In the genomic region with DNA sequence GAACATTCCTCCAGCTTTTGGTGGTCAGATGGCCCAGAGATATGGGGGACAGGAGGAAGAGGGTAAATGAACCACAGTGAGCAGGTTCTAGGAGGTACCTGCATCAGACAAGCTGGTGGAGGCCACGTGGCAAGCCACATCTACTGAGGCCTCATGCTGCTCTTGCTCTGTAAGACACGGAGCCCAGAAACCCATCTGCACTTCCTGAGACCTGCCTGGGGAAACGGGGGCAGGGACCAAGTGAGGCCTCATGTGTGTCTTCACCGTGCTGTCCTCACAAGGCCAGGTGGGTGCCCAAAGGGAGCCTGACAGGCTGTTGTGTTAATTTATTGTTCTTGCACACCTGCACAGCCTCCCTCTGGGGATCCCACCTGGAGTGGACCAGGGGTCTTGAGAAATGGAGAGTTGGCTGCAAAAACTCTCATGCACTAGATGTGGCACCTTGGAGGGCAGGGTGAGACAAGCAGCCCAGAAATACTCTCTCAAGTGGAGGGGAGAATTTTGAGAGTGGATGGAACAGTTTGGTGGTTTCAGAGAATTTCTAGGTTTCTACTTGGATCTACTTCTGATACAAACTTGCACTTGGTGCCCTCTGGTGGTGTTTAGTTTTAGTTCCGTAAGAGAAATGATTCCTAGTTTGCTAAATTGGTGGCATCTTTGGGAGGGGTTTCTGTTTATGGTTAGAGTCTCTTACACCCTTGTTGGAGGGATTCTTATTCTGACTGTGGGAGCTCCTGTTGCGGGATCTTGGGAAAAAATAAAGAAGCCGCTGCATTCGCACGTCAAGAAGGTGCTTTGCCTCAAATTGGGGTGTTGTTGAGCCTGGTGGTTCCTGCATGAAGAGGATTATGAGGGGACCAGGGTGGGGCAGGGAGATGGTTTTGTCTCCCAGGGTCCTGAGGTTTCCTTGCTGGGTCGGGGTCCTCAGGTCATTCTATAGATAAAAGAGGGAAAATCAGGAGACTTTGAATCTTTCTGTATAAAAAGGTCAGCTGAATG, we compare ENCODE assay signal across 8 cellular contexts. TPM values are rescaled to one million over a fixed set of nuclear protein-coding genes. Genes with fewer than 3 reads are reported as not detected.
A peak's percentile ranks its signal among the peaks of the same experiment; 100 is the strongest.
DNase-seq lines count a peak whose midpoint lies in the region; ATAC-seq and TF ChIP-seq lines count a peak whose summit lies in the region.

No MANE protein-coding gene starts in this region.

- no peaks in the 10 kb centered on the region for H3K36me3 Mint-ChIP-seq in activated naive CD4-positive, alpha-beta T cell treated with anti-CD3 and anti-CD28 coated beads for 36 hours (ENCODE audit: low read depth)
- no peaks in the 10 kb centered on the region for H3K36me3 Mint-ChIP-seq in WTC11

- peak; percentile 15 for DNase-seq in activated naive CD4-positive, alpha-beta T cell treated with anti-CD3 and anti-CD28 coated beads for 36 hours
- DNase-seq in activated naive CD4-positive, alpha-beta T cell (lab: John Stamatoyannopoulos, UW), result no peak
- DNase-seq in MV-4-11 (lab: John Stamatoyannopoulos, UW) (peak; percentile 63), WTC11 (ENCODE audit: low spot score) (no peak), right atrium auricular region (ENCODE audit: low spot score) (peak; percentile 50), superior temporal gyrus (ENCODE audit: extremely low spot score) (peak; percentile 91)

- H3K4me3 ChIP-seq in right atrium auricular region, result no peak overlapping the region

- ATAC-seq in WTC11 (no peak), GM21515 (IDR thresholded peaks at IDR 0.05; ENCODE audit: unreplicated experiment) (no peak), HG03378 (IDR thresholded peaks at IDR 0.05; ENCODE audit: unreplicated experiment) (no peak)

- intact Hi-C loops in activated naive CD4-positive, alpha-beta T cell treated with anti-CD3 and anti-CD28 coated beads for 36 hours (cut with micrococcal nuclease), result loop anchor here (2.0 kb wide), 1 partner anchor 161 kb away; no protein-coding TSS in a partner anchor

- no peak overlapping the region for H3K27ac Mint-ChIP-seq in activated naive CD4-positive, alpha-beta T cell treated with anti-CD3 and anti-CD28 coated beads for 36 hours
- H3K27ac Mint-ChIP-seq in WTC11, result no peak overlapping the region

- TF ChIP-seq CTCF in WTC11 (IDR thresholded peaks at IDR 0.05) (0 out of 2 replicates have a peak, but pooled peaks have one; percentile 18), right atrium auricular region (IDR thresholded peaks at IDR 0.05) (peak; percentile 25 to 66)

- peaks cover 7% of the 10 kb centered on the region for H3K27me3 Mint-ChIP-seq in activated naive CD4-positive, alpha-beta T cell treated with anti-CD3 and anti-CD28 coated beads for 36 hours (ENCODE audit: low read depth)
- H3K27me3 Mint-ChIP-seq in WTC11 (ENCODE audit: low read depth), result no peaks in the 10 kb centered on the region

- H3K9me3 ChIP-seq in right atrium auricular region, result no peaks in the 10 kb centered on the region

- H3K36me3 ChIP-seq in right atrium auricular region, result no peaks in the 10 kb centered on the region

- CTCF ChIA-PET in activated naive CD4-positive, alpha-beta T cell treated with anti-CD3 and anti-CD28 coated beads for 36 hours (lab: Charles Lee), result interaction anchor here (0.9 to 12.8 kb wide), 4 partner anchors 8 to 240 kb away, joined by 3 to 140 read pairs (median 4); no protein-coding TSS in a partner anchor
- CTCF ChIA-PET in WTC11 (lab: Charles Lee), result interaction anchor here (0.9 to 14.1 kb wide), 3 partner anchors 43 to 238 kb away, joined by 3 to 213 read pairs (median 3); no protein-coding TSS in a partner anchor

- no peaks in the 10 kb centered on the region for H3K4me1 Mint-ChIP-seq in activated naive CD4-positive, alpha-beta T cell treated with anti-CD3 and anti-CD28 coated beads for 36 hours (ENCODE audit: low read depth)
- peaks cover 25% of the 10 kb centered on the region for H3K4me1 Mint-ChIP-seq in WTC11

- no peaks in the 10 kb centered on the region for H3K9me3 Mint-ChIP-seq in activated naive CD4-positive, alpha-beta T cell treated with anti-CD3 and anti-CD28 coated beads for 36 hours
- no peaks in the 10 kb centered on the region for H3K9me3 Mint-ChIP-seq in WTC11

- H3K27me3 ChIP-seq in right atrium auricular region, result no peaks in the 10 kb centered on the region

- POLR2A ChIA-PET in WTC11 (lab: Charles Lee), result no interaction called here

- H3K4me3 Mint-ChIP-seq in activated naive CD4-positive, alpha-beta T cell treated with anti-CD3 and anti-CD28 coated beads for 36 hours, result no peak overlapping the region
- H3K4me3 Mint-ChIP-seq in WTC11, result no peak overlapping the region

- no peak overlapping the region for H3K27ac ChIP-seq in right atrium auricular region

- H3K4me1 ChIP-seq in right atrium auricular region, result no peaks in the 10 kb centered on the region

TF ChIP-seq in WTC11, 78 proteins besides CTCF, POLR2A, EP300 and RAD21:
- TF ChIP-seq, protein P1, sequence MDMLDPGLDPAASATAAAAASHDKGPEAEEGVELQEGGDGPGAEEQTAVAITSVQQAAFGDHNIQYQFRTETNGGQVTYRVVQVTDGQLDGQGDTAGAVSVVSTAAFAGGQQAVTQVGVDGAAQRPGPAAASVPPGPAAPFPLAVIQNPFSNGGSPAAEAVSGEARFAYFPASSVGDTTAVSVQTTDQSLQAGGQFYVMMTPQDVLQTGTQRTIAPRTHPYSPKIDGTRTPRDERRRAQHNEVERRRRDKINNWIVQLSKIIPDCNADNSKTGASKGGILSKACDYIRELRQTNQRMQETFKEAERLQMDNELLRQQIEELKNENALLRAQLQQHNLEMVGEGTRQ (CRISPR knock-in tag; IDR thresholded peaks at IDR 0.05), result no peak
- no peak for TF ChIP-seq GRHL2 (CRISPR knock-in tag; IDR thresholded peaks at IDR 0.05; ENCODE audit: insufficient replicate concordance, severe bottlenecking)
- TF ChIP-seq NR1H2 (CRISPR knock-in tag; IDR thresholded peaks at IDR 0.05), result no peak
- no peak for TF ChIP-seq SMAD4 (CRISPR knock-in tag; IDR thresholded peaks at IDR 0.05)
- TF ChIP-seq NFATC4 (CRISPR knock-in tag; IDR thresholded peaks at IDR 0.05), result no peak
- TF ChIP-seq, protein P2, sequence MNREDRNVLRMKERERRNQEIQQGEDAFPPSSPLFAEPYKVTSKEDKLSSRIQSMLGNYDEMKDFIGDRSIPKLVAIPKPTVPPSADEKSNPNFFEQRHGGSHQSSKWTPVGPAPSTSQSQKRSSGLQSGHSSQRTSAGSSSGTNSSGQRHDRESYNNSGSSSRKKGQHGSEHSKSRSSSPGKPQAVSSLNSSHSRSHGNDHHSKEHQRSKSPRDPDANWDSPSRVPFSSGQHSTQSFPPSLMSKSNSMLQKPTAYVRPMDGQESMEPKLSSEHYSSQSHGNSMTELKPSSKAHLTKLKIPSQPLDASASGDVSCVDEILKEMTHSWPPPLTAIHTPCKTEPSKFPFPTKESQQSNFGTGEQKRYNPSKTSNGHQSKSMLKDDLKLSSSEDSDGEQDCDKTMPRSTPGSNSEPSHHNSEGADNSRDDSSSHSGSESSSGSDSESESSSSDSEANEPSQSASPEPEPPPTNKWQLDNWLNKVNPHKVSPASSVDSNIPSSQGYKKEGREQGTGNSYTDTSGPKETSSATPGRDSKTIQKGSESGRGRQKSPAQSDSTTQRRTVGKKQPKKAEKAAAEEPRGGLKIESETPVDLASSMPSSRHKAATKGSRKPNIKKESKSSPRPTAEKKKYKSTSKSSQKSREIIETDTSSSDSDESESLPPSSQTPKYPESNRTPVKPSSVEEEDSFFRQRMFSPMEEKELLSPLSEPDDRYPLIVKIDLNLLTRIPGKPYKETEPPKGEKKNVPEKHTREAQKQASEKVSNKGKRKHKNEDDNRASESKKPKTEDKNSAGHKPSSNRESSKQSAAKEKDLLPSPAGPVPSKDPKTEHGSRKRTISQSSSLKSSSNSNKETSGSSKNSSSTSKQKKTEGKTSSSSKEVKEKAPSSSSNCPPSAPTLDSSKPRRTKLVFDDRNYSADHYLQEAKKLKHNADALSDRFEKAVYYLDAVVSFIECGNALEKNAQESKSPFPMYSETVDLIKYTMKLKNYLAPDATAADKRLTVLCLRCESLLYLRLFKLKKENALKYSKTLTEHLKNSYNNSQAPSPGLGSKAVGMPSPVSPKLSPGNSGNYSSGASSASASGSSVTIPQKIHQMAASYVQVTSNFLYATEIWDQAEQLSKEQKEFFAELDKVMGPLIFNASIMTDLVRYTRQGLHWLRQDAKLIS (CRISPR knock-in tag; IDR thresholded peaks at IDR 0.05; ENCODE audit: borderline replicate concordance), result no peak
- TF ChIP-seq RORB (CRISPR knock-in tag; IDR thresholded peaks at IDR 0.05), result no peak
- no peak for TF ChIP-seq FOXJ3 (CRISPR knock-in tag; IDR thresholded peaks at IDR 0.05; ENCODE audit: borderline replicate concordance)
- TF ChIP-seq JAZF1 (CRISPR knock-in tag; IDR thresholded peaks at IDR 0.05), result no peak
- TF ChIP-seq NFE2L1 (CRISPR knock-in tag; IDR thresholded peaks at IDR 0.05), result no peak
- TF ChIP-seq, protein P3, sequence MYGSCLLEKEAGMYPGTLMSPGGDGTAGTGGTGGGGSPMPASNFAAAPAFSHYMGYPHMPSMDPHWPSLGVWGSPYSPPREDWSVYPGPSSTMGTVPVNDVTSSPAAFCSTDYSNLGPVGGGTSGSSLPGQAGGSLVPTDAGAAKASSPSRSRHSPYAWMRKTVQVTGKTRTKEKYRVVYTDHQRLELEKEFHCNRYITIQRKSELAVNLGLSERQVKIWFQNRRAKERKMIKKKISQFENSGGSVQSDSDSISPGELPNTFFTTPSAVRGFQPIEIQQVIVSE (CRISPR knock-in tag; IDR thresholded peaks at IDR 0.05; ENCODE audit: borderline replicate concordance), result no peak
- TF ChIP-seq ZNF219 (CRISPR knock-in tag; IDR thresholded peaks at IDR 0.05; ENCODE audit: borderline replicate concordance), result no peak
- TF ChIP-seq, protein P4, sequence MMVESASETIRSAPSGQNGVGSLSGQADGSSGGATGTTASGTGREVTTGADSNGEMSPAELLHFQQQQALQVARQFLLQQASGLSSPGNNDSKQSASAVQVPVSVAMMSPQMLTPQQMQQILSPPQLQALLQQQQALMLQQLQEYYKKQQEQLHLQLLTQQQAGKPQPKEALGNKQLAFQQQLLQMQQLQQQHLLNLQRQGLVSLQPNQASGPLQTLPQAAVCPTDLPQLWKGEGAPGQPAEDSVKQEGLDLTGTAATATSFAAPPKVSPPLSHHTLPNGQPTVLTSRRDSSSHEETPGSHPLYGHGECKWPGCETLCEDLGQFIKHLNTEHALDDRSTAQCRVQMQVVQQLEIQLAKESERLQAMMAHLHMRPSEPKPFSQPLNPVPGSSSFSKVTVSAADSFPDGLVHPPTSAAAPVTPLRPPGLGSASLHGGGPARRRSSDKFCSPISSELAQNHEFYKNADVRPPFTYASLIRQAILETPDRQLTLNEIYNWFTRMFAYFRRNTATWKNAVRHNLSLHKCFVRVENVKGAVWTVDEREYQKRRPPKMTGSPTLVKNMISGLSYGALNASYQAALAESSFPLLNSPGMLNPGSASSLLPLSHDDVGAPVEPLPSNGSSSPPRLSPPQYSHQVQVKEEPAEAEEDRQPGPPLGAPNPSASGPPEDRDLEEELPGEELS (CRISPR knock-in tag; IDR thresholded peaks at IDR 0.05), result no peak
- no peak for TF ChIP-seq TEAD1 (CRISPR knock-in tag; IDR thresholded peaks at IDR 0.05)
- no peak for TF ChIP-seq CREM (CRISPR knock-in tag; IDR thresholded peaks at IDR 0.05)
- TF ChIP-seq FOXK1 (CRISPR knock-in tag; IDR thresholded peaks at IDR 0.05), result no peak

RNA-seq across cellular contexts. Expression of a gene that starts 47.5 kb away (rescaled TPM):
- not detected for total RNA-seq in activated naive CD4-positive, alpha-beta T cell treated with anti-CD3 and anti-CD28 coated beads for 36 hours
- total RNA-seq in WTC11 (2021), result 0.16 to 0.30 TPM (median 0.20 TPM) in 3 replicates
- total RNA-seq in right atrium auricular region, result not detected

Comparison
In these comparisons a context has a peak if more than half of its experiments do, and no peak if none do; other contexts are left out.
1. DNase-seq: peak in activated naive CD4-positive, alpha-beta T cell treated with anti-CD3 and anti-CD28 coated beads for 36 hours (single experiment), MV-4-11 (single experiment), right atrium auricular region (single experiment) and superior temporal gyrus (single experiment); none in activated naive CD4-positive, alpha-beta T cell (0 of 4) and WTC11 (single experiment).